ENCODE assay signal across 8 cellular contexts in genomic region chr10:70816220-70816894, GRCh38.
DNase-seq lines count a peak whose midpoint lies in the region; ATAC-seq and TF ChIP-seq lines count a peak whose summit lies in the region.

No MANE protein-coding gene starts in this region.

- H3K4me3 ChIP-seq in coronary artery = peak overlapping the region; percentile 86

- TF ChIP-seq CTCF in coronary artery (IDR thresholded peaks at IDR 0.05) = no peak

- DNase-seq in NOMO-1 treated with DMSO at 0.1 percent for 48 hours (lab: John Stamatoyannopoulos, UW; ENCODE audit: unreplicated experiment) (peak; percentile 26), NOMO-1 treated with dmso at 0.1 percent for 144 hours (lab: John Stamatoyannopoulos, UW; ENCODE audit: unreplicated experiment) (no peak), NCI-H2196 (lab: John Stamatoyannopoulos, UW; ENCODE audit: unreplicated experiment) (peak; percentile 56), coronary artery (ENCODE audit: low spot score) (peak; percentile 83), kidney tubule cell (ENCODE audit: low spot score) (peak; percentile 91)
- peak; percentile 39 to 50 for DNase-seq in activated CD4-positive, alpha-beta T cell treated with anti-CD3 and anti-CD28 coated beads for 4 hours
- peak; percentile 7 to 28 for DNase-seq in stimulated activated CD4-positive, alpha-beta T cell treated with anti-CD3 and anti-CD28 coated beads, Interleukin-15, amount 100 ng/mL, for 1 hour (ENCODE audit: low read depth in 1 of 2, low spot score in 1 of 2)

- H3K27ac ChIP-seq in coronary artery = peak overlapping the region; percentile 85 to 96

- ATAC-seq in HG02852 (IDR thresholded peaks at IDR 0.05; ENCODE audit: unreplicated experiment) = peak; percentile 48
